ENCODE assay signal across 1 cellular context in the genomic region with DNA sequence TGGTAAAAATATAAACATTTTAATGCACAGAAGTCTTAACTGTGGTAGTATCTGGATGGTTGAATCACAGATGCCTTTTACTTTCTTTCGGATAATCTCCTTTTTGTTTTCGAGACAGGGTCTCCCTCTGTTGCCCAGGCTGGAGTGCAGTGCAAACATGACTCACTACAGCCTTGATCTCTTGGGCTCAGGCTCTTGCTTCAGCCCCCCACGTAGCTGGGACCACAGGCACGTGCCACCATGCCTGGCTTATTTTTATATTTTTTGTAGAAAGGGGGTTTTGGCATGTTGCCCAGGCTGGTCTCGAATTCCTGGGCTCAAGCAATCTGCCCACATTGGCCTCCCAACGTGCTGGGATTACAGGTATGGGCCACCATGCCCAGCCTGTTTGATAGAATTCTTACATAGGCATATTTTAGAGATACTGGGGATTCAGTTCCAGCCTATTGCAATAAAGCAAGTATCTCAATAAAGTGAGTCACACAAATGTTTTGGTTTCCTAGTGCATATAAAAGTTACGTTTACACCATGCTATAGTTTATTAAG.
TF ChIP-seq lines count a peak whose summit lies in the region.

No MANE protein-coding gene starts in this region.

TF ChIP-seq in HepG2, 621 proteins besides CTCF, POLR2A, EP300 and RAD21 (continued from another document and continues in another):
- TF ChIP-seq, protein P1, sequence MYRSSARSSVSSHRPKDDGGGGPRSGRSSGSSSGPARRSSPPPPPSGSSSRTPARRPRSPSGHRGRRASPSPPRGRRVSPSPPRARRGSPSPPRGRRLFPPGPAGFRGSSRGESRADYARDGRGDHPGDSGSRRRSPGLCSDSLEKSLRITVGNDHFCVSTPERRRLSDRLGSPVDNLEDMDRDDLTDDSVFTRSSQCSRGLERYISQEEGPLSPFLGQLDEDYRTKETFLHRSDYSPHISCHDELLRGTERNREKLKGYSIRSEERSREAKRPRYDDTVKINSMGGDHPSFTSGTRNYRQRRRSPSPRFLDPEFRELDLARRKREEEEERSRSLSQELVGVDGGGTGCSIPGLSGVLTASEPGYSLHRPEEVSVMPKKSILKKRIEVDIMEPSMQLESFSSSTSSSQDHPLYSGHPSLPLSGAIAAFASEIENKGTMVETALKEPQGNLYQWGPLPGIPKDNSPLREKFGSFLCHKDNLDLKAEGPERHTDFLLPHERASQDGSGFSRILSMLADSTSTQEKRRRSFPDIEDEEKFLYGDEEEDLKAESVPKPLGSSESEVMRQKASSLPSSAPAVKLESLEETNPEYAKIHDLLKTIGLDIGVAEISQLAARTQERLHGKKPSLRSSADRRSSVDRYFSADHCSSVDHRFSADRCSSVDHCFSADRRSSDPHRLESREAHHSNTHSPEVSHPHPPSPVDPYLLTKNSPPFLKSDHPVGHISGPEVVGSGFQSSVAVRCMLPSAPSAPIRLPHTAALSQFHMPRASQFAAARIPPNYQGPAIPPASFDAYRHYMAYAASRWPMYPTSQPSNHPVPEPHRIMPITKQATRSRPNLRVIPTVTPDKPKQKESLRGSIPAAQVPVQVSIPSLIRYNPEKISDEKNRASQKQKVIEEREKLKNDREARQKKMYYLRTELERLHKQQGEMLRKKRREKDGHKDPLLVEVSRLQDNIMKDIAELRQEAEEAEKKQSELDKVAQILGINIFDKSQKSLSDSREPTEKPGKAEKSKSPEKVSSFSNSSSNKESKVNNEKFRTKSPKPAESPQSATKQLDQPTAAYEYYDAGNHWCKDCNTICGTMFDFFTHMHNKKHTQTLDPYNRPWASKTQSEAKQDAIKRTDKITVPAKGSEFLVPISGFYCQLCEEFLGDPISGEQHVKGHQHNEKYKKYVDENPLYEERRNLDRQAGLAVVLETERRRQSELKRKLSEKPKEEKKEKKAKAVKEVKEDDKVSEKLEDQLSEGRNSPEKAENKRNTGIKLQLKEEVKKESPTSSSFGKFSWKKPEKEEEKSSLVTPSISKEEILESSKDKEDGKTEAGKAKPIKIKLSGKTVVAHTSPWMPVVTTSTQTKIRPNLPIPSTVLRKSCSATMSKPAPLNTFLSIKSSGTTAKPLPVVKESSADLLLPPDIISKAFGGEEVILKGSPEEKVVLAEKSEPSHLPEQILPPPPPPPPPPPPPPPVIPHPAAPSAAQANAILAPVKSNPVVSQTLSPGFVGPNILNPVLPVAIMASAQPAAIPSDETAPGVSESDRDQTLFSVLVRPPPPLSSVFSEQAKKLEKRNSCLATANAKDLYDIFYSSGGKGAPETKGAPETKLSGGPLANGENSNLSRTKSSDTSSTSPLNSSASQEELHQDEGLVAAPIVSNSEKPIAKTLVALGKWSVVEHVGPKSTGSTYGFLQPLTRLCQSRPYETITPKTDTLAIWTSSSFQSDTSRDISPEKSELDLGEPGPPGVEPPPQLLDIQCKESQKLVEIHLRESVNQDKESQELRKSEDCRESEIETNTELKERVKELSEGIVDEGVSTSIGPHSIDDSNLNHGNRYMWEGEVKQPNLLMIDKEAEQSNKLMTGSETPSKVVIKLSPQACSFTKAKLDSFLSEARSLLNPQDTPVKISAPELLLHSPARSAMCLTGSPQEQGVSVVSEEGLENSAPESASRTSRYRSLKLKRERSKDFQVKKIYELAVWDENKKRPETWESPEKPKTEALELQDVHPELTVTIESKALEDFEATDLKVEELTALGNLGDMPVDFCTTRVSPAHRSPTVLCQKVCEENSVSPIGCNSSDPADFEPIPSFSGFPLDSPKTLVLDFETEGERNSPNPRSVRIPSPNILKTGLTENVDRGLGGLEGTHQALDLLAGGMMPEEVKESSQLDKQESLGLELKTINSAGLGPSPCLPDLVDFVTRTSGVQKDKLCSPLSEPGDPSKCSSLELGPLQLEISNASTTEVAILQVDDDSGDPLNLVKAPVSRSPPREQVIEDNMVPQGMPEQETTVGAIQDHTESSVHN (CRISPR knock-in tag; IDR thresholded peaks at IDR 0.05): no peak
- no peak for TF ChIP-seq ZKSCAN1 (IDR thresholded peaks at IDR 0.05; ENCODE audit: low read length)
- peak; percentile 89 for TF ChIP-seq ZNF121 (CRISPR knock-in tag; IDR thresholded peaks at IDR 0.05)
- TF ChIP-seq ZNF136 (CRISPR knock-in tag; IDR thresholded peaks at IDR 0.05; ENCODE audit: low read depth): no peak
- TF ChIP-seq ZFP36L2 (CRISPR knock-in tag; IDR thresholded peaks at IDR 0.05): no peak
- no peak for TF ChIP-seq KLF9 (CRISPR knock-in tag; IDR thresholded peaks at IDR 0.05; ENCODE audit: low read depth)
- TF ChIP-seq ZNF292 (CRISPR knock-in tag; IDR thresholded peaks at IDR 0.05; ENCODE audit: borderline replicate concordance, low read depth): no peak
- TF ChIP-seq CEBPB (IDR thresholded peaks at IDR 0.05; ENCODE audit: borderline replicate concordance, low read depth, low read length): peak; percentile 13; the same call in 1 of the 2 replicates
- TF ChIP-seq ZNF776 (CRISPR knock-in tag; IDR thresholded peaks at IDR 0.05): no peak
- no peak for TF ChIP-seq ZSCAN20 (CRISPR knock-in tag; IDR thresholded peaks at IDR 0.05; ENCODE audit: borderline replicate concordance)
- no peak for TF ChIP-seq ZNF850 (CRISPR knock-in tag; conservative IDR thresholded peaks at IDR 0.05)
- no peak for TF ChIP-seq CBFB (CRISPR knock-in tag; IDR thresholded peaks at IDR 0.05)
- TF ChIP-seq EHMT2 (IDR thresholded peaks at IDR 0.05; ENCODE audit: borderline replicate concordance, low read depth, low read length): no peak
- TF ChIP-seq, protein P2, sequence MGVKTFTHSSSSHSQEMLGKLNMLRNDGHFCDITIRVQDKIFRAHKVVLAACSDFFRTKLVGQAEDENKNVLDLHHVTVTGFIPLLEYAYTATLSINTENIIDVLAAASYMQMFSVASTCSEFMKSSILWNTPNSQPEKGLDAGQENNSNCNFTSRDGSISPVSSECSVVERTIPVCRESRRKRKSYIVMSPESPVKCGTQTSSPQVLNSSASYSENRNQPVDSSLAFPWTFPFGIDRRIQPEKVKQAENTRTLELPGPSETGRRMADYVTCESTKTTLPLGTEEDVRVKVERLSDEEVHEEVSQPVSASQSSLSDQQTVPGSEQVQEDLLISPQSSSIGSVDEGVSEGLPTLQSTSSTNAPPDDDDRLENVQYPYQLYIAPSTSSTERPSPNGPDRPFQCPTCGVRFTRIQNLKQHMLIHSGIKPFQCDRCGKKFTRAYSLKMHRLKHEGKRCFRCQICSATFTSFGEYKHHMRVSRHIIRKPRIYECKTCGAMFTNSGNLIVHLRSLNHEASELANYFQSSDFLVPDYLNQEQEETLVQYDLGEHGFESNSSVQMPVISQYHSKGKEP (CRISPR knock-in tag; IDR thresholded peaks at IDR 0.05): no peak
- no peak for TF ChIP-seq RBAK (CRISPR knock-in tag; IDR thresholded peaks at IDR 0.05)
- TF ChIP-seq ZNF576 (CRISPR knock-in tag; IDR thresholded peaks at IDR 0.05): no peak
- no peak for TF ChIP-seq SALL2 (CRISPR knock-in tag; IDR thresholded peaks at IDR 0.05)
- TF ChIP-seq ZNF296 (CRISPR knock-in tag; conservative IDR thresholded peaks at IDR 0.05): no peak
- no peak for TF ChIP-seq MLLT10 (CRISPR knock-in tag; IDR thresholded peaks at IDR 0.05)
- no peak for TF ChIP-seq THAP8 (CRISPR knock-in tag; IDR thresholded peaks at IDR 0.05; ENCODE audit: borderline replicate concordance)
- TF ChIP-seq CHD4 (IDR thresholded peaks at IDR 0.05; ENCODE audit: borderline replicate concordance, low read length): no peak
- no peak for TF ChIP-seq ZNF710 (CRISPR knock-in tag; IDR thresholded peaks at IDR 0.05; ENCODE audit: borderline replicate concordance)
- TF ChIP-seq TFDP2 (CRISPR knock-in tag; IDR thresholded peaks at IDR 0.05): no peak
- no peak for TF ChIP-seq RERE (CRISPR knock-in tag; IDR thresholded peaks at IDR 0.05; ENCODE audit: low read depth)
- no peak for TF ChIP-seq KDM6A (CRISPR knock-in tag; IDR thresholded peaks at IDR 0.05; ENCODE audit: low read depth)
- no peak for TF ChIP-seq BCL6 (CRISPR knock-in tag; IDR thresholded peaks at IDR 0.05)
- TF ChIP-seq MBNL3 (CRISPR knock-in tag; conservative IDR thresholded peaks at IDR 0.05): no peak
- no peak for TF ChIP-seq SYNCRIP (IDR thresholded peaks at IDR 0.05; ENCODE audit: insufficient read depth, low read depth, low read length)
- TF ChIP-seq ZNF510 (CRISPR knock-in tag; IDR thresholded peaks at IDR 0.05; ENCODE audit: low read depth): no peak
- no peak for TF ChIP-seq CENPBD1 (CRISPR knock-in tag; IDR thresholded peaks at IDR 0.05; ENCODE audit: borderline replicate concordance, low read depth)
- TF ChIP-seq SATB2 (CRISPR knock-in tag; IDR thresholded peaks at IDR 0.05): no peak
- TF ChIP-seq SPEN (CRISPR knock-in tag; IDR thresholded peaks at IDR 0.05; ENCODE audit: low read depth): no peak
- TF ChIP-seq ZNF446 (CRISPR knock-in tag; IDR thresholded peaks at IDR 0.05): no peak
- TF ChIP-seq ZNF782 (CRISPR knock-in tag; IDR thresholded peaks at IDR 0.05; ENCODE audit: borderline replicate concordance): no peak
- peak; percentile 40 for TF ChIP-seq MED1 (CRISPR knock-in tag; IDR thresholded peaks at IDR 0.05)
- no peak for TF ChIP-seq GATA4 (IDR thresholded peaks at IDR 0.05; ENCODE audit: borderline replicate concordance, low read depth)
- TF ChIP-seq BHLHE40 (IDR thresholded peaks at IDR 0.05; ENCODE audit: low read length): peak; percentile 92
- no peak for TF ChIP-seq SETDB1 (CRISPR knock-in tag; IDR thresholded peaks at IDR 0.05; ENCODE audit: borderline replicate concordance)
